Comparison of ENCODE assay signal across 21 cellular contexts in genomic region chr13:83150616-83151307, GRCh38.
DNase-seq lines count a peak whose midpoint lies in the region; ATAC-seq, FAIRE-seq and TF ChIP-seq lines count a peak whose summit lies in the region.
"Had no signal": no experiment of that assay in that cellular context is flagged by ENCODE, and none has a peak within 500 bp of the region (broad histone marks: within the 10 kb centered on the region; RNA-seq: fewer than 3 reads in every experiment).

No MANE protein-coding gene starts in this region.

- H3K9ac ChIP-seq in IMR-90 (ENCODE audit: low read depth, low read length) = no peak overlapping the region
- H3K9ac ChIP-seq: parathyroid adenoma had no signal

- H2BK15ac ChIP-seq in IMR-90 (ENCODE audit: low read depth, low read length) = no peak overlapping the region

- H3K56ac ChIP-seq in IMR-90 (ENCODE audit: extremely low read depth, insufficient read depth, low read length) = no peak overlapping the region

- H3K14ac ChIP-seq in IMR-90 (replicated peaks; ENCODE audit: low read depth, low read length) = no peak overlapping the region

- H2AFZ ChIP-seq in IMR-90 (replicated peaks; ENCODE audit: low read length, poor library complexity) (no peak overlapping the region), hepatocyte (no peak overlapping the region)
- H2AFZ ChIP-seq: parathyroid adenoma had no signal

- no peaks in the 10 kb centered on the region for H3K9me1 ChIP-seq in IMR-90 (ENCODE audit: insufficient read depth, low read length)

- no peak overlapping the region for H2AK5ac ChIP-seq in IMR-90 (ENCODE audit: low read depth, low read length)

- no peaks in the 10 kb centered on the region for H3K27me3 Mint-ChIP-seq in chondrocyte (ENCODE audit: low read depth)
- H3K27me3 Mint-ChIP-seq: memory B cell; naive thymus-derived CD8-positive, alpha-beta T cell had no signal

- H3K9me3 Mint-ChIP-seq in chondrocyte (ENCODE audit: low read depth) = peaks cover 3% of the 10 kb centered on the region

- no peak overlapping the region for H3K4me3 ChIP-seq in IMR-90 (ENCODE audit: insufficient read depth, low read depth, low read length)
- H3K4me3 ChIP-seq in hepatocyte = no peak overlapping the region

- H4K91ac ChIP-seq in IMR-90 (ENCODE audit: insufficient read depth, low read depth, low read length) = no peak overlapping the region

- no peak overlapping the region for H2BK120ac ChIP-seq in IMR-90 (ENCODE audit: low read depth, low read length)

- H3K79me2 ChIP-seq in hepatocyte = no peaks in the 10 kb centered on the region
- H3K79me2 ChIP-seq: parathyroid adenoma had no signal

- TF ChIP-seq CTCF in IMR-90 (conservative IDR thresholded peaks at IDR 0.05; ENCODE audit: low read depth, low read length) (no peak), chondrocyte (IDR thresholded peaks at IDR 0.05) (peak; percentile 17), hepatocyte (IDR thresholded peaks at IDR 0.05; ENCODE audit: poor library complexity) (no peak), D721Med (IDR thresholded peaks at IDR 0.05; ENCODE audit: insufficient read depth, missing control alignments) (no peak)

- in situ Hi-C loops in IMR-90 (cut with MboI; ENCODE audit: low sequenced_read_pairs) = no loop called here

- no peak overlapping the region for H3K18ac ChIP-seq in IMR-90 (ENCODE audit: low read depth, low read length)

- H3K4me3 Mint-ChIP-seq in chondrocyte (ENCODE audit: unreplicated experiment) = no peak overlapping the region
- H3K4me3 Mint-ChIP-seq: memory B cell; naive thymus-derived CD8-positive, alpha-beta T cell had no signal

- FAIRE-seq in D721Med (lab: Jason Lieb, UNC) = no peak
- FAIRE-seq: keratinocyte had no signal

- BruUV-seq in IMR-90 (replicated peaks; lab: Mats Ljungman, UMichigan) = no TSS peak

- no peaks in the 10 kb centered on the region for H3K9me2 ChIP-seq in hepatocyte (replicated peaks; ENCODE audit: insufficient read depth)

- H3K4me1 Mint-ChIP-seq in chondrocyte (ENCODE audit: low read depth) = no peaks in the 10 kb centered on the region
- H3K4me1 Mint-ChIP-seq: memory B cell; naive thymus-derived CD8-positive, alpha-beta T cell had no signal

- no peak overlapping the region for H2BK20ac ChIP-seq in IMR-90 (ENCODE audit: low read depth, low read length)

- no peaks in the 10 kb centered on the region for H3K9me3 ChIP-seq in IMR-90 (ENCODE audit: control insufficient read depth, insufficient read depth, low read length)
- no peaks in the 10 kb centered on the region for H3K9me3 ChIP-seq in hepatocyte (ENCODE audit: low read depth)
- H3K9me3 ChIP-seq: Caco-2 had no signal

- H3K27me3 ChIP-seq in IMR-90 (ENCODE audit: control insufficient read depth, insufficient read depth, low read length) (no peaks in the 10 kb centered on the region), hepatocyte (no peaks in the 10 kb centered on the region)

- H3K23ac ChIP-seq in IMR-90 (ENCODE audit: low read depth, low read length) = no peak overlapping the region

- POLR2A ChIA-PET in IMR-90 (lab: Charles Lee; ENCODE audit: unreplicated experiment) = no interaction called here

- H2BK5ac ChIP-seq in IMR-90 (ENCODE audit: low read depth, low read length, poor library complexity, severe bottlenecking) = no peak overlapping the region

- H2AK9ac ChIP-seq in IMR-90 (replicated peaks; ENCODE audit: low read depth, low read length, poor library complexity) = no peak overlapping the region

- no peaks in the 10 kb centered on the region for H3K36me3 Mint-ChIP-seq in chondrocyte (ENCODE audit: low read depth)
- H3K36me3 Mint-ChIP-seq: activated naive CD4-positive, alpha-beta T cell treated with anti-CD3 and anti-CD28 coated beads, Interleukin-2, amount 50 U/mL, for 72 hours; memory B cell; naive thymus-derived CD8-positive, alpha-beta T cell had no signal

- no peak for DNase-seq in IMR-90
- DNase-seq in chondrocyte (ENCODE audit: low spot score) = no peak
- DNase-seq in hippocampal formation (lab: John Stamatoyannopoulos, UW) = peak; percentile 24 to 76
- DNase-seq in hepatocyte (ENCODE audit: low spot score) = no peak
- DNase-seq in D721Med (ENCODE audit: insufficient read length, low spot score) = no peak
- no peak for DNase-seq in cardiac septum (ENCODE audit: low spot score)
- DNase-seq: activated CD4-positive, alpha-beta T cell treated with anti-CD3 and anti-CD28 coated beads for 1 hour; AML-193; Caco-2; naive thymus-derived CD8-positive, alpha-beta T cell; NCI-H187 treated with DMSO at 0.1 percent for 48 hours; NCI-H510A; stimulated activated CD4-positive, alpha-beta T cell treated with anti-CD3 and anti-CD28 coated beads, Interleukin-1b, Interleukin-23, amount 100 ng/mL, for 48 hours; stimulated activated naive CD8-positive, alpha-beta T cell treated with anti-CD3 and anti-CD28 coated beads, Interleukin-15, Interleukin-2, amounts not matched to agents 100 U/mL and 50 U/mL, for 24 hours had no signal

- no peak for TF ChIP-seq POLR2A in IMR-90 (IDR thresholded peaks at IDR 0.05; ENCODE audit: low read depth, low read length)

- ATAC-seq in IMR-90 (ENCODE audit: low read depth) = no peak
- no peak for ATAC-seq in HG03521 (IDR thresholded peaks at IDR 0.05; ENCODE audit: unreplicated experiment)
- ATAC-seq: activated naive CD4-positive, alpha-beta T cell treated with anti-CD3 and anti-CD28 coated beads, Interleukin-2, amount 50 U/mL, for 72 hours; naive thymus-derived CD8-positive, alpha-beta T cell; stimulated activated naive CD8-positive, alpha-beta T cell treated with anti-CD3 and anti-CD28 coated beads, Interleukin-15, Interleukin-2, amounts not matched to agents 100 U/mL and 50 U/mL, for 24 hours had no signal

- no peak overlapping the region for H3K27ac Mint-ChIP-seq in chondrocyte (ENCODE audit: unreplicated experiment)
- H3K27ac Mint-ChIP-seq: activated naive CD4-positive, alpha-beta T cell treated with anti-CD3 and anti-CD28 coated beads, Interleukin-2, amount 50 U/mL, for 72 hours; memory B cell; naive thymus-derived CD8-positive, alpha-beta T cell had no signal

- H3K4ac ChIP-seq in IMR-90 (ENCODE audit: low read depth, low read length) = no peak overlapping the region

- no peak overlapping the region for H4K5ac ChIP-seq in IMR-90 (ENCODE audit: low read depth, low read length)

- H4K20me1 ChIP-seq in IMR-90 (ENCODE audit: insufficient read depth, low read length) (no peaks in the 10 kb centered on the region), hepatocyte (ENCODE audit: insufficient read depth, poor library complexity, severe bottlenecking) (no peaks in the 10 kb centered on the region)

- TF ChIP-seq RAD21 in IMR-90 (IDR thresholded peaks at IDR 0.05; ENCODE audit: low read length) = 0 out of 2 replicates have a peak, but pooled peaks have one; percentile 2

- H3K4me1 ChIP-seq in IMR-90 (ENCODE audit: control insufficient read depth, insufficient read depth, low read length) (no peaks in the 10 kb centered on the region), hepatocyte (ENCODE audit: insufficient read depth) (no peaks in the 10 kb centered on the region)
- H3K4me1 ChIP-seq: Caco-2, parathyroid adenoma had no signal

- dilution Hi-C loops in IMR-90 (cut with HindIII; ENCODE audit: low sequenced_read_pairs, unreplicated experiment) = no loop called here

- CTCF ChIA-PET in IMR-90 (lab: Yijun Ruan, JAX) = no interaction called here

- WGBS in IMR-90 (ENCODE audit: extremely low coverage in 2 of 2, insufficient read length in 1 of 2), 2 experiments = no CpG with 5 or more reads among the region's 7 CpGs
- 85% methylated on average over 7 of the region's 7 CpGs for WGBS in hepatocyte (ENCODE audit: low lambda C conversion rate, missing lambda C conversion rate)

- H3K79me1 ChIP-seq in IMR-90 (ENCODE audit: low read depth in 1 of 2, low read length in 2 of 2) = no peaks in the 10 kb centered on the region

- intact Hi-C loops in IMR-90 (cut with micrococcal nuclease) (no loop called here), cardiac septum (cut with DNase I) (no loop called here)

- no peaks in the 10 kb centered on the region for H3K36me3 ChIP-seq in IMR-90 (ENCODE audit: control insufficient read depth, insufficient read depth, low read length)
- no peaks in the 10 kb centered on the region for H3K36me3 ChIP-seq in hepatocyte (replicated peaks; ENCODE audit: insufficient read depth, low read depth)

- H4K8ac ChIP-seq in IMR-90 (ENCODE audit: low read depth in 2 of 2, low read length in 2 of 2) = no peak overlapping the region

- H3K27ac ChIP-seq in IMR-90 (ENCODE audit: insufficient read depth, low read length) = no peak overlapping the region
- peak overlapping the region; percentile 21 for H3K27ac ChIP-seq in temporal lobe (ENCODE audit: low read depth, low read length)
- no peak overlapping the region for H3K27ac ChIP-seq in hepatocyte
- H3K27ac ChIP-seq: parathyroid adenoma, RWPE1 had no signal

- H3K4me2 ChIP-seq in IMR-90 (ENCODE audit: low read depth, low read length) (no peak overlapping the region), hepatocyte (no peak overlapping the region)

TF ChIP-seq in IMR-90, 13 proteins besides CTCF, POLR2A, EP300 and RAD21:
- TF ChIP-seq USF2 (IDR thresholded peaks at IDR 0.05; ENCODE audit: low read depth, low read length) (no peak), BHLHE40 (IDR thresholded peaks at IDR 0.05; ENCODE audit: low read depth, low read length) (no peak), CEBPB (IDR thresholded peaks at IDR 0.05; ENCODE audit: low read depth, low read length) (peak; percentile 21; the same call in 1 of the 2 replicates), SMC3 (IDR thresholded peaks at IDR 0.05; ENCODE audit: low read depth, low read length) (no peak), RCOR1 (IDR thresholded peaks at IDR 0.05; ENCODE audit: insufficient replicate concordance, low read length) (no peak), MAFK (IDR thresholded peaks at IDR 0.05; ENCODE audit: low read depth, low read length) (no peak), MAZ (IDR thresholded peaks at IDR 0.05; ENCODE audit: borderline replicate concordance, low read depth, low read length) (no peak), RFX5 (IDR thresholded peaks at IDR 0.05; ENCODE audit: low read depth, low read length) (no peak)

Comparison
In these comparisons a context has a peak if more than half of its experiments do, and no peak if none do; other contexts are left out.
1. DNase-seq: peak in hippocampal formation (2 of 2); none in IMR-90 (single experiment), chondrocyte (single experiment), hepatocyte (single experiment), D721Med (single experiment) and cardiac septum (single experiment).